In genomic region chr13:101210774-101211173, GRCh38 we compare ENCODE assay signal across 29 cellular contexts.
"Had no signal": no experiment of that assay in that cellular context is flagged by ENCODE, and none has a peak within 500 bp of the region (broad histone marks: within the 10 kb centered on the region; RNA-seq: fewer than 3 reads in every experiment).

No MANE protein-coding gene starts in this region.

- H3K27me3 Mint-ChIP-seq: activated CD4-positive, alpha-beta memory T cell treated with anti-CD3 and anti-CD28 coated beads for 36 hours; dendritic cell treated with granulocyte-macrophage colony-stimulating factor and Interleukin-4, amounts not matched to agents 40 ng/mL and 50 ng/mL, for 4 days; naive B cell; stimulated activated memory B cell treated with anti-CD40 and anti-IgM and Interleukin-4, amounts not matched to agents 10 μg/mL and 1 μg/mL and 100 μg/mL, for 72 hours; T-helper 17 cell had no signal

- H3K9me3 Mint-ChIP-seq: activated CD4-positive, alpha-beta memory T cell treated with anti-CD3 and anti-CD28 coated beads for 36 hours; dendritic cell treated with granulocyte-macrophage colony-stimulating factor and Interleukin-4, amounts not matched to agents 40 ng/mL and 50 ng/mL, for 4 days had no signal

- H3K4me3 Mint-ChIP-seq: activated CD4-positive, alpha-beta memory T cell treated with anti-CD3 and anti-CD28 coated beads for 36 hours; activated naive CD8-positive, alpha-beta T cell treated with anti-CD3 and anti-CD28 coated beads, Interleukin-2, amount 50 U/mL, for 24 hours; dendritic cell treated with granulocyte-macrophage colony-stimulating factor and Interleukin-4, amounts not matched to agents 40 ng/mL and 50 ng/mL, for 4 days; naive B cell; neural crest cell; stimulated activated memory B cell treated with anti-CD40 and anti-IgM and Interleukin-4, amounts not matched to agents 10 μg/mL and 1 μg/mL and 100 μg/mL, for 72 hours; T-helper 17 cell had no signal

- H3K4me3 ChIP-seq: cardiac muscle cell, esophagus muscularis mucosa, hepatocyte, mucosa of descending colon, right lobe of liver, smooth muscle cell, stomach, suprapubic skin, tibial nerve had no signal

- H3K4me1 ChIP-seq: esophagus muscularis mucosa, right lobe of liver, stomach, suprapubic skin, tibial nerve had no signal

- DNase-seq: activated CD4-positive, alpha-beta memory T cell treated with anti-CD3 and anti-CD28 coated beads for 36 hours; activated CD4-positive, alpha-beta T cell treated with anti-CD3 and anti-CD28 coated beads for 48 hours; activated CD4-positive, CD25-positive, alpha-beta regulatory T cell; activated gamma-delta T cell; activated naive CD4-positive, alpha-beta T cell treated with anti-CD3 and anti-CD28 coated beads, Interleukin-2, amount 50 U/mL, for 16 hours; activated naive CD8-positive, alpha-beta T cell treated with anti-CD3 and anti-CD28 coated beads, Interleukin-2, amount 50 U/mL, for 24 hours; effector memory CD4-positive, alpha-beta T cell; glutamatergic neuron; left ventricle myocardium superior; mesenchymal stem cell; mucosa of descending colon; naive B cell; occipital lobe; posterior cingulate gyrus; right lobe of liver; stimulated activated CD4-positive, alpha-beta T cell treated with anti-CD3 and anti-CD28 coated beads, Interleukin-15, amount 100 ng/mL, for 24 hours; stomach; T-helper 17 cell had no signal

- H3K27ac Mint-ChIP-seq: activated CD4-positive, alpha-beta memory T cell treated with anti-CD3 and anti-CD28 coated beads for 36 hours; activated naive CD8-positive, alpha-beta T cell treated with anti-CD3 and anti-CD28 coated beads, Interleukin-2, amount 50 U/mL, for 24 hours; dendritic cell treated with granulocyte-macrophage colony-stimulating factor and Interleukin-4, amounts not matched to agents 40 ng/mL and 50 ng/mL, for 4 days; naive B cell; stimulated activated memory B cell treated with anti-CD40 and anti-IgM and Interleukin-4, amounts not matched to agents 10 μg/mL and 1 μg/mL and 100 μg/mL, for 72 hours; T-helper 17 cell had no signal

- H3K4me2 ChIP-seq: hepatocyte, smooth muscle cell had no signal

- H3K27ac ChIP-seq: cardiac muscle cell, esophagus muscularis mucosa, hepatocyte, right lobe of liver, stomach, suprapubic skin, tibial nerve had no signal

- H3K36me3 Mint-ChIP-seq: activated CD4-positive, alpha-beta memory T cell treated with anti-CD3 and anti-CD28 coated beads for 36 hours; naive B cell; stimulated activated memory B cell treated with anti-CD40 and anti-IgM and Interleukin-4, amounts not matched to agents 10 μg/mL and 1 μg/mL and 100 μg/mL, for 72 hours had no signal

- FAIRE-seq: frontal cortex, urothelium cell line had no signal

- H3K4me1 Mint-ChIP-seq: activated naive CD8-positive, alpha-beta T cell treated with anti-CD3 and anti-CD28 coated beads, Interleukin-2, amount 50 U/mL, for 24 hours; naive B cell; neural crest cell; stimulated activated memory B cell treated with anti-CD40 and anti-IgM and Interleukin-4, amounts not matched to agents 10 μg/mL and 1 μg/mL and 100 μg/mL, for 72 hours; T-helper 17 cell had no signal

- ATAC-seq: activated naive CD8-positive, alpha-beta T cell treated with anti-CD3 and anti-CD28 coated beads, Interleukin-2, amount 50 U/mL, for 24 hours; left ventricle myocardium superior; mucosa of descending colon; stimulated activated memory B cell treated with anti-CD40 and anti-IgM and Interleukin-4, amounts not matched to agents 10 μg/mL and 1 μg/mL and 100 μg/mL, for 72 hours; T-helper 17 cell had no signal

- H3K9me3 ChIP-seq: esophagus muscularis mucosa, mucosa of descending colon, right lobe of liver, suprapubic skin, tibial nerve had no signal
